1 cellular context compared by ENCODE assay signal in the genomic region with DNA sequence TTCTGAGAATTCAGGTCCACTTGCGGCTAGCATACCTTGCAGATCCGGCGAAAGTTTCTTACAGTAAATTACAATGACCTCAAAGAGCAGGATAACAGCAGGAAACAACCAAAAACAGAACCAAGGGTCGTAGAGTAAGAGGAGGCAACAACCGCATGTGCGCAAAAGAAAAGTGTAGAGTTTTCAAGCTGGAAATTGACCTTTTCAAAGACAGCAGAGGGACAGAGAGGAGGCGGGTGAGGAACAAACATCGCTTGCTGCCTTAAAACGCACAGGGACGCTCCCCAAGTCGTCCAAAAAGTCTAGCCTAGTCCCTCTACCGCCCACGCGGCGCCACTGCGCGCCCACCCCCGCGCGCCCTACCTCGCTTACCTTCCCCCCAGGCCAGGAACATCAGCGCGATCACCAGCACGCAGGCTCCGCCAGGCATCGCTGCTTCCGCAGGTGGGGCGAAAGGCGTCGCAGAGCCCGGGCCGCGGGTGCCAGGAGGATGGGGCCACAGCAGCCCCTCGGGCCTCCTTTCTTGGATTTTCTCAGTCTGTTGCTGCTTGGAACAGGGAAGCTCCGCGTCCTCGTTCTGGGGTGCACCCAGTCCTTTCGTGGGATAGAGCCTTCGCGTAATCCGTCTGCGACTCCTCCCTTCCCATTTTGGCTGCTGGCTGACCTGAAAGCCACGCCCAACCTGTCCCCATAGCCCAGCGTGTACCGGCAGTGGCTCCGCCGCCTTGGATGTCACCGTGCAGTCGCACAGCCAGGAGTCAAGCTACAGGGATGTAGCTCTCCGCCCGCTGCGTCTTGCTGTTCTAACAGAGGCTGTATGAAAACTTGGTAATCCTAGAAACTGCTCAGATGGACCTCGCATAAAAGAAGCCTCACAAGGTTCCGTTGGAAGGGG.
TF ChIP-seq lines count a peak whose summit lies in the region.

A gene (minus strand): TSS at position 579 of the 895 bp plus-strand sequence. CDS start 149 bp downstream, at position 430.

TF ChIP-seq in HEK293, 187 proteins besides CTCF, POLR2A, EP300 and RAD21 (continued from another document):
- TF ChIP-seq ZIC2 (tag by site-specific recombination; IDR thresholded peaks at IDR 0.05) (peak; percentile 47), WT1 (tag by site-specific recombination; IDR thresholded peaks at IDR 0.05) (no peak), SETDB1 (IDR thresholded peaks at IDR 0.05; ENCODE audit: insufficient read length, low read length) (no peak), ZFP69B (tag by site-specific recombination; IDR thresholded peaks at IDR 0.05) (no peak), FEZF1 (tag by site-specific recombination; IDR thresholded peaks at IDR 0.05) (no peak), HOXC10 (CRISPR knock-in tag; IDR thresholded peaks at IDR 0.05) (no peak), ZNF830 (tag by site-specific recombination; IDR thresholded peaks at IDR 0.05; ENCODE audit: low read depth) (no peak), ZNF311 (tag by site-specific recombination; IDR thresholded peaks at IDR 0.05; ENCODE audit: borderline replicate concordance) (no peak), ZNF549 (tag by site-specific recombination; IDR thresholded peaks at IDR 0.05) (no peak), ZNF221 (tag by site-specific recombination; IDR thresholded peaks at IDR 0.05; ENCODE audit: borderline replicate concordance) (no peak), KLF9 (tag by site-specific recombination; IDR thresholded peaks at IDR 0.05; ENCODE audit: low read depth) (peak; percentile 79), ZNF292 (tag by site-specific recombination; IDR thresholded peaks at IDR 0.05; ENCODE audit: borderline replicate concordance, low read depth) (no peak), ZNF596 (tag by site-specific recombination; IDR thresholded peaks at IDR 0.05) (no peak)
- TF ChIP-seq, protein P1, sequence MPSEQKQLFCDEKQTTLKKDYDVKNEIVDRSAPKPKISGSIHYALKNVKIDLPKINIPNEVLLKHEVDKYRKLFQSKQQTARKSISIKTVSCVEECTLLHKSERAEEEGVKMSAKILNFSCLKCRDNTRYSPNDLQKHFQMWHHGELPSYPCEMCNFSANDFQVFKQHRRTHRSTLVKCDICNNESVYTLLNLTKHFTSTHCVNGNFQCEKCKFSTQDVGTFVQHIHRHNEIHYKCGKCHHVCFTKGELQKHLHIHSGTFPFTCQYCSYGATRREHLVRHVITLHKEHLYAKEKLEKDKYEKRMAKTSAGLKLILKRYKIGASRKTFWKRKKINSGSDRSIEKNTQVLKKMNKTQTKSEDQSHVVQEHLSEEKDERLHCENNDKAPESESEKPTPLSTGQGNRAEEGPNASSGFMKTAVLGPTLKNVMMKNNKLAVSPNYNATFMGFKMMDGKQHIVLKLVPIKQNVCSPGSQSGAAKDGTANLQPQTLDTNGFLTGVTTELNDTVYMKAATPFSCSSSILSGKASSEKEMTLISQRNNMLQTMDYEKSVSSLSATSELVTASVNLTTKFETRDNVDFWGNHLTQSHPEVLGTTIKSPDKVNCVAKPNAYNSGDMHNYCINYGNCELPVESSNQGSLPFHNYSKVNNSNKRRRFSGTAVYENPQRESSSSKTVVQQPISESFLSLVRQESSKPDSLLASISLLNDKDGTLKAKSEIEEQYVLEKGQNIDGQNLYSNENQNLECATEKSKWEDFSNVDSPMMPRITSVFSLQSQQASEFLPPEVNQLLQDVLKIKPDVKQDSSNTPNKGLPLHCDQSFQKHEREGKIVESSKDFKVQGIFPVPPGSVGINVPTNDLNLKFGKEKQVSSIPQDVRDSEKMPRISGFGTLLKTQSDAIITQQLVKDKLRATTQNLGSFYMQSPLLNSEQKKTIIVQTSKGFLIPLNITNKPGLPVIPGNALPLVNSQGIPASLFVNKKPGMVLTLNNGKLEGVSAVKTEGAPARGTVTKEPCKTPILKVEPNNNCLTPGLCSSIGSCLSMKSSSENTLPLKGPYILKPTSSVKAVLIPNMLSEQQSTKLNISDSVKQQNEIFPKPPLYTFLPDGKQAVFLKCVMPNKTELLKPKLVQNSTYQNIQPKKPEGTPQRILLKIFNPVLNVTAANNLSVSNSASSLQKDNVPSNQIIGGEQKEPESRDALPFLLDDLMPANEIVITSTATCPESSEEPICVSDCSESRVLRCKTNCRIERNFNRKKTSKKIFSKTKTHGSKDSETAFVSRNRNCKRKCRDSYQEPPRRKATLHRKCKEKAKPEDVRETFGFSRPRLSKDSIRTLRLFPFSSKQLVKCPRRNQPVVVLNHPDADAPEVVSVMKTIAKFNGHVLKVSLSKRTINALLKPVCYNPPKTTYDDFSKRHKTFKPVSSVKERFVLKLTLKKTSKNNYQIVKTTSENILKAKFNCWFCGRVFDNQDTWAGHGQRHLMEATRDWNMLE (tag by site-specific recombination; conservative IDR thresholded peaks at IDR 0.05; ENCODE audit: low read depth) = no peak
- TF ChIP-seq, protein P2, sequence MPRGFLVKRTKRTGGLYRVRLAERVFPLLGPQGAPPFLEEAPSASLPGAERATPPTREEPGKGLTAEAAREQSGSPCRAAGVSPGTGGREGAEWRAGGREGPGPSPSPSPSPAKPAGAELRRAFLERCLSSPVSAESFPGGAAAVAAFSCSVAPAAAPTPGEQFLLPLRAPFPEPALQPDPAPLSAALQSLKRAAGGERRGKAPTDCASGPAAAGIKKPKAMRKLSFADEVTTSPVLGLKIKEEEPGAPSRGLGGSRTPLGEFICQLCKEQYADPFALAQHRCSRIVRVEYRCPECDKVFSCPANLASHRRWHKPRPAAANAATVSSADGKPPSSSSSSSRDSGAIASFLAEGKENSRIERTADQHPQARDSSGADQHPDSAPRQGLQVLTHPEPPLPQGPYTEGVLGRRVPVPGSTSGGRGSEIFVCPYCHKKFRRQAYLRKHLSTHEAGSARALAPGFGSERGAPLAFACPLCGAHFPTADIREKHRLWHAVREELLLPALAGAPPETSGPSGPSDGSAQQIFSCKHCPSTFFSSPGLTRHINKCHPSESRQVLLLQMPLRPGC (tag by site-specific recombination; IDR thresholded peaks at IDR 0.05) = no peak
